Comparison of ENCODE assay signal across 26 cellular contexts in genomic region chr7:28584235-28584634, GRCh38.
DNase-seq lines count a peak whose midpoint lies in the region; ATAC-seq, FAIRE-seq and TF ChIP-seq lines count a peak whose summit lies in the region.
"Had no signal": no experiment of that assay in that cellular context is flagged by ENCODE, and none has a peak within 500 bp of the region (broad histone marks: within the 10 kb centered on the region; RNA-seq: fewer than 3 reads in every experiment).

No MANE protein-coding gene starts in this region.

- H3K27ac ChIP-seq in HepG2 (ENCODE audit: extremely low read length, insufficient read depth, low read length) (no peak overlapping the region), right lobe of liver (no peak overlapping the region)
- H3K27ac ChIP-seq: A549, C4-2B had no signal

- in situ Hi-C loops in HepG2 (cut with HindIII; ENCODE audit: extremely low pct_ligation_motif_present, low pct_unique_long_range_greater_than_20kb) = no loop called here

- TF ChIP-seq CTCF in HepG2 (CRISPR knock-in tag; IDR thresholded peaks at IDR 0.05) (no peak), right lobe of liver (IDR thresholded peaks at IDR 0.05) (no peak), nephron progenitor cell (IDR thresholded peaks at IDR 0.05) (no peak)

- H3K4me3 ChIP-seq in HepG2 (replicated peaks in 1 of 3; ENCODE audit: insufficient read depth in 1 of 3, low read depth in 2 of 3, low read length in 3 of 3) (no peak overlapping the region), right lobe of liver (no peak overlapping the region)
- H3K4me3 ChIP-seq: A549, HAP-1 had no signal

- intact Hi-C loops in HepG2 (cut with micrococcal nuclease; ENCODE audit: unreplicated experiment) (no loop called here), right lobe of liver (cut with DNase I) (no loop called here)

- H3K79me2 ChIP-seq in HepG2 (ENCODE audit: insufficient read depth, low read length) = no peaks in the 10 kb centered on the region

- WGBS in HepG2 (ENCODE audit: low lambda C conversion rate) = 41% methylated on average over 4 of the region's 4 CpGs
- WGBS in right lobe of liver (ENCODE audit: insufficient coverage, low coverage, low lambda C conversion rate, missing lambda C conversion rate) = 58% methylated on average over 1 of the region's 4 CpGs

- H3K9me3 ChIP-seq in HepG2 (ENCODE audit: low read length) (no peaks in the 10 kb centered on the region), right lobe of liver (no peaks in the 10 kb centered on the region)
- H3K9me3 ChIP-seq: A549, BE2C, HAP-1 had no signal

- FAIRE-seq in HepG2 (lab: Jason Lieb, UNC) = no peak
- FAIRE-seq: A549, D721Med, GM12891, GM18507, H54 had no signal

- no peak overlapping the region for H3K4me2 ChIP-seq in HepG2 (ENCODE audit: low read depth, low read length)
- H3K4me2 ChIP-seq: A549 had no signal

- H4K20me1 ChIP-seq in HepG2 (ENCODE audit: insufficient read depth, low read length) = no peaks in the 10 kb centered on the region

- no peak for DNase-seq in HepG2 (ENCODE audit: low spot score)
- no peak for DNase-seq in right lobe of liver
- DNase-seq in NCI-H82 treated with DMSO at 0.1 percent for 48 hours (lab: John Stamatoyannopoulos, UW; ENCODE audit: unreplicated experiment) = peak; percentile 52
- DNase-seq in nephron progenitor cell = no peak
- no peak for DNase-seq in DMS153 (lab: John Stamatoyannopoulos, UW)
- DNase-seq in CD1c-positive myeloid dendritic cell (ENCODE audit: extremely low spot score) = no peak
- DNase-seq: 8988T; ACHN; AML-193; BE2C; CD4-positive, alpha-beta T cell; CD8-positive, alpha-beta memory T cell; DMS 273 treated with DMSO at 0.1 percent for 48 hours; DMS53; DMS79 treated with DMSO at 0.1 percent for 48 hours; GF-D8; GOT3; HFFc6 had no signal

- H3K27me3 ChIP-seq in HepG2 (ENCODE audit: control insufficient read depth in 1 of 2, insufficient read depth in 2 of 2, low read length in 2 of 2) = peaks cover 0 to 33% of the 10 kb centered on the region in 2 experiments; a peak in 4 of 5 replicates
- no peaks in the 10 kb centered on the region for H3K27me3 ChIP-seq in right lobe of liver
- H3K27me3 ChIP-seq: BE2C had no signal

- H3K9me3 Mint-ChIP-seq in nephron progenitor cell = no peaks in the 10 kb centered on the region
- H3K9me3 Mint-ChIP-seq: CD4-positive, alpha-beta T cell had no signal

- no TSS peak for BruUV-seq in HepG2 (replicated peaks; lab: Mats Ljungman, UMichigan)

- H3K4me1 Mint-ChIP-seq in nephron progenitor cell = peaks cover 52% of the 10 kb centered on the region
- H3K4me1 Mint-ChIP-seq: CD8-positive, alpha-beta memory T cell had no signal

- H3K36me3 Mint-ChIP-seq in nephron progenitor cell (ENCODE audit: low read depth) = peaks cover 4% of the 10 kb centered on the region
- H3K36me3 Mint-ChIP-seq: CD8-positive, alpha-beta memory T cell had no signal

- H3K27ac Mint-ChIP-seq in nephron progenitor cell = peak overlapping the region; percentile 48
- H3K27ac Mint-ChIP-seq: CD4-positive, alpha-beta T cell; CD8-positive, alpha-beta memory T cell; HFFc6 had no signal

- H2AFZ ChIP-seq in HepG2 (ENCODE audit: low read length) = no peak overlapping the region

- peaks cover 7% of the 10 kb centered on the region for H3K27me3 Mint-ChIP-seq in nephron progenitor cell (ENCODE audit: low read depth, poor library complexity)

- H3K9ac ChIP-seq in HepG2 (ENCODE audit: insufficient read depth, low read depth, low read length) = no peak overlapping the region

- TF ChIP-seq RAD21 in HepG2 (CRISPR knock-in tag; IDR thresholded peaks at IDR 0.05) = no peak

- H3K4me1 ChIP-seq in HepG2 (ENCODE audit: insufficient read depth, low read length) (no peaks in the 10 kb centered on the region), right lobe of liver (no peaks in the 10 kb centered on the region)
- H3K4me1 ChIP-seq: A549 had no signal

- no peak for TF ChIP-seq EP300 in HepG2 (IDR thresholded peaks at IDR 0.05; ENCODE audit: low read depth in 2 of 2, low read length in 2 of 2)
- TF ChIP-seq EP300 in HepG2 (CRISPR knock-in tag; IDR thresholded peaks at IDR 0.05; ENCODE audit: borderline replicate concordance) = no peak

- POLR2A ChIA-PET in HepG2 (lab: Yijun Ruan, JAX) = no interaction called here

- no peak overlapping the region for H3K4me3 Mint-ChIP-seq in nephron progenitor cell
- H3K4me3 Mint-ChIP-seq: CD4-positive, alpha-beta T cell; CD8-positive, alpha-beta memory T cell; HFFc6 had no signal

- CTCF ChIA-PET in HepG2 (lab: Yijun Ruan, JAX; ENCODE audit: low intra/inter-chr PET ratio, low total read pairs) = no interaction called here

- TF ChIP-seq POLR2A in HepG2 (IDR thresholded peaks at IDR 0.05; ENCODE audit: insufficient read depth in 1 of 2, low read depth in 2 of 2, low read length in 2 of 2) (no peak), right lobe of liver (IDR thresholded peaks at IDR 0.05) (no peak)

- no peaks in the 10 kb centered on the region for H3K36me3 ChIP-seq in HepG2 (replicated peaks in 1 of 2; ENCODE audit: control insufficient read depth in 1 of 2, insufficient read depth in 2 of 2, low read length in 2 of 2)
- no peaks in the 10 kb centered on the region for H3K36me3 ChIP-seq in right lobe of liver
- H3K36me3 ChIP-seq: BE2C, HAP-1 had no signal

- no peak for ATAC-seq in HepG2
- ATAC-seq in right lobe of liver = no peak
- no peak for ATAC-seq in GM21515 (IDR thresholded peaks at IDR 0.05; ENCODE audit: unreplicated experiment)
- ATAC-seq: A549 had no signal

TF ChIP-seq in HepG2, 621 proteins besides CTCF, POLR2A, EP300 and RAD21:
- no peak for TF ChIP-seq ZNF629 (CRISPR knock-in tag; conservative IDR thresholded peaks at IDR 0.05)
- no peak for TF ChIP-seq HNF4A (CRISPR knock-in tag; IDR thresholded peaks at IDR 0.05)
- no peak for TF ChIP-seq XBP1 (CRISPR knock-in tag; IDR thresholded peaks at IDR 0.05)
- TF ChIP-seq, protein P1, sequence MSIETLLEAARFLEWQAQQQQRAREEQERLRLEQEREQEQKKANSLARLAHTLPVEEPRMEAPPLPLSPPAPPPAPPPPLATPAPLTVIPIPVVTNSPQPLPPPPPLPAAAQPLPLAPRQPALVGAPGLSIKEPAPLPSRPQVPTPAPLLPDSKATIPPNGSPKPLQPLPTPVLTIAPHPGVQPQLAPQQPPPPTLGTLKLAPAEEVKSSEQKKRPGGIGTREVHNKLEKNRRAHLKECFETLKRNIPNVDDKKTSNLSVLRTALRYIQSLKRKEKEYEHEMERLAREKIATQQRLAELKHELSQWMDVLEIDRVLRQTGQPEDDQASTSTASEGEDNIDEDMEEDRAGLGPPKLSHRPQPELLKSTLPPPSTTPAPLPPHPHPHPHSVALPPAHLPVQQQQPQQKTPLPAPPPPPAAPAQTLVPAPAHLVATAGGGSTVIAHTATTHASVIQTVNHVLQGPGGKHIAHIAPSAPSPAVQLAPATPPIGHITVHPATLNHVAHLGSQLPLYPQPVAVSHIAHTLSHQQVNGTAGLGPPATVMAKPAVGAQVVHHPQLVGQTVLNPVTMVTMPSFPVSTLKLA (IDR thresholded peaks at IDR 0.05) = peak; percentile 79
- TF ChIP-seq ZIK1 (CRISPR knock-in tag; IDR thresholded peaks at IDR 0.05; ENCODE audit: borderline replicate concordance, low read depth) = no peak
